In genomic region chr14:35632276-35633071, GRCh38 we compare ENCODE assay signal across 11 cellular contexts.
DNase-seq lines count a peak whose midpoint lies in the region; ATAC-seq, FAIRE-seq and TF ChIP-seq lines count a peak whose summit lies in the region.
"Had no signal": no experiment of that assay in that cellular context is flagged by ENCODE, and none has a peak within 500 bp of the region (broad histone marks: within the 10 kb centered on the region; RNA-seq: fewer than 3 reads in every experiment).

No MANE protein-coding gene starts in this region.

- H3K4me1 ChIP-seq in GM23248 (ENCODE audit: insufficient read depth) (peaks cover 7% of the 10 kb centered on the region; the same call in 1 of the 2 replicates), astrocyte (ENCODE audit: insufficient read depth, low read length) (no peaks in the 10 kb centered on the region)

- no peak for FAIRE-seq in astrocyte (lab: Jason Lieb, UNC)

- H3K27ac Mint-ChIP-seq in astrocyte (ENCODE audit: unreplicated experiment), result peak overlapping the region; percentile 16
- no peak overlapping the region for H3K27ac Mint-ChIP-seq in naive thymus-derived CD8-positive, alpha-beta T cell
- H3K27ac Mint-ChIP-seq: memory B cell had no signal

- intact Hi-C loops in posterior vena cava (cut with DNase I), result no loop called here

- H3K27me3 Mint-ChIP-seq in astrocyte (ENCODE audit: low read depth, unreplicated experiment), result no peaks in the 10 kb centered on the region
- H3K27me3 Mint-ChIP-seq in naive thymus-derived CD8-positive, alpha-beta T cell, result no peaks in the 10 kb centered on the region
- H3K27me3 Mint-ChIP-seq: memory B cell had no signal

- H3K27ac ChIP-seq in GM23248 (no peak overlapping the region), astrocyte (ENCODE audit: low read depth, low read length) (no peak overlapping the region), coronary artery (no peak overlapping the region)
- H3K27ac ChIP-seq: brain microvascular endothelial cell had no signal

- H2AFZ ChIP-seq in GM23248 (no peak overlapping the region), astrocyte (ENCODE audit: low read depth, low read length) (no peak overlapping the region)

- H3K9me3 Mint-ChIP-seq in astrocyte (ENCODE audit: unreplicated experiment), result no peaks in the 10 kb centered on the region
- peaks cover 0 to 7% (median 0%) of the 10 kb centered on the region in 9 donors for H3K9me3 Mint-ChIP-seq in naive thymus-derived CD8-positive, alpha-beta T cell

- no peak for ATAC-seq in naive thymus-derived CD8-positive, alpha-beta T cell

- H3K4me1 Mint-ChIP-seq in astrocyte (ENCODE audit: low read depth, unreplicated experiment), result peaks cover 11% of the 10 kb centered on the region
- H3K4me1 Mint-ChIP-seq in naive thymus-derived CD8-positive, alpha-beta T cell, result peaks cover 0 to 5% (median 1%) of the 10 kb centered on the region in 4 donors

- DNase-seq in GM23248 (peak; percentile 55), NCI-H1436 treated with DMSO at 0.1 percent for 48 hours (lab: John Stamatoyannopoulos, UW) (peak; percentile 77), astrocyte (ENCODE audit: low read depth) (peak; percentile 7), skeletal muscle cell (ENCODE audit: low read depth) (peak; percentile 13), posterior vena cava (ENCODE audit: low spot score) (no peak), coronary artery (ENCODE audit: low spot score) (no peak)
- DNase-seq in naive thymus-derived CD8-positive, alpha-beta T cell, result no peak
- DNase-seq: activated CD4-positive, alpha-beta T cell treated with anti-CD3 and anti-CD28 coated beads for 48 hours; brain microvascular endothelial cell; nucleus accumbens had no signal

- in situ Hi-C loops in GM23248 (cut with MboI), result no loop called here

- H3K9ac ChIP-seq in GM23248 (no peak overlapping the region), astrocyte (ENCODE audit: low read length) (no peak overlapping the region)

- TF ChIP-seq CTCF in astrocyte (IDR thresholded peaks at IDR 0.05; ENCODE audit: insufficient read depth, low read depth, low read length) (no peak), coronary artery (IDR thresholded peaks at IDR 0.05) (no peak)

- H3K36me3 Mint-ChIP-seq in astrocyte (ENCODE audit: low read depth, unreplicated experiment), result peaks cover 4% of the 10 kb centered on the region
- peaks cover 9 to 56% (median 30%) of the 10 kb centered on the region in 3 donors for H3K36me3 Mint-ChIP-seq in naive thymus-derived CD8-positive, alpha-beta T cell

- POLR2A ChIA-PET in naive thymus-derived CD8-positive, alpha-beta T cell (lab: Charles Lee), result no interaction called here

- H3F3A ChIP-seq in GM23248 (ENCODE audit: insufficient read depth), result no peaks in the 10 kb centered on the region

- no peak overlapping the region for H3K4me3 Mint-ChIP-seq in astrocyte (ENCODE audit: unreplicated experiment)
- H3K4me3 Mint-ChIP-seq in naive thymus-derived CD8-positive, alpha-beta T cell, result no peak overlapping the region
- H3K4me3 Mint-ChIP-seq: memory B cell had no signal

- no peaks in the 10 kb centered on the region for H3K27me3 ChIP-seq in GM23248 (replicated peaks; ENCODE audit: insufficient read depth)
- H3K27me3 ChIP-seq in astrocyte (ENCODE audit: insufficient read depth, low read length), result no peaks in the 10 kb centered on the region
- H3K27me3 ChIP-seq: brain microvascular endothelial cell had no signal

- H3K4me3 ChIP-seq in GM23248 (no peak overlapping the region), astrocyte (ENCODE audit: insufficient read depth, low read depth, low read length) (no peak overlapping the region), skeletal muscle cell (ENCODE audit: low read depth, low read length) (no peak overlapping the region), coronary artery (no peak overlapping the region)

- WGBS in GM23248 (ENCODE audit: low coverage in 1 of 2, low lambda C conversion rate in 2 of 2, missing lambda C conversion rate in 2 of 2), 2 experiments, result 83% methylated on average over 4 of the region's 4 CpGs

- no peaks in the 10 kb centered on the region for H3K9me3 ChIP-seq in GM23248 (ENCODE audit: low read depth)
- H3K9me3 ChIP-seq in astrocyte (ENCODE audit: insufficient read depth, low read depth, low read length), result no peaks in the 10 kb centered on the region

- H3K4me2 ChIP-seq in GM23248 (ENCODE audit: unreplicated experiment), result no peak overlapping the region
- no peak overlapping the region for H3K4me2 ChIP-seq in astrocyte (ENCODE audit: low read length)

- H3K36me3 ChIP-seq in GM23248 (ENCODE audit: low read depth) (no peaks in the 10 kb centered on the region; the same call in none of the 2 replicates), astrocyte (ENCODE audit: insufficient read depth, low read length) (no peaks in the 10 kb centered on the region)
- H3K36me3 ChIP-seq: brain microvascular endothelial cell had no signal

- H4K20me1 ChIP-seq in GM23248 (ENCODE audit: insufficient read depth) (no peaks in the 10 kb centered on the region), astrocyte (ENCODE audit: insufficient read depth, low read length) (no peaks in the 10 kb centered on the region)

- H3K79me2 ChIP-seq in GM23248 (ENCODE audit: insufficient read depth), result no peaks in the 10 kb centered on the region
- no peaks in the 10 kb centered on the region for H3K79me2 ChIP-seq in astrocyte (ENCODE audit: insufficient read depth, low read length)

- no peaks in the 10 kb centered on the region for H3K9me2 ChIP-seq in GM23248 (ENCODE audit: insufficient read depth)

Comparison
In these comparisons a context has a peak if more than half of its experiments do, and no peak if none do; other contexts are left out.
1. DNase-seq: peak in GM23248 (single experiment), NCI-H1436 treated with DMSO at 0.1 percent for 48 hours (single experiment), astrocyte (single experiment) and skeletal muscle cell (single experiment); none in naive thymus-derived CD8-positive, alpha-beta T cell (0 of 10), posterior vena cava (single experiment) and coronary artery (single experiment).